ENCODE assay signal across 17 cellular contexts in the genomic region with DNA sequence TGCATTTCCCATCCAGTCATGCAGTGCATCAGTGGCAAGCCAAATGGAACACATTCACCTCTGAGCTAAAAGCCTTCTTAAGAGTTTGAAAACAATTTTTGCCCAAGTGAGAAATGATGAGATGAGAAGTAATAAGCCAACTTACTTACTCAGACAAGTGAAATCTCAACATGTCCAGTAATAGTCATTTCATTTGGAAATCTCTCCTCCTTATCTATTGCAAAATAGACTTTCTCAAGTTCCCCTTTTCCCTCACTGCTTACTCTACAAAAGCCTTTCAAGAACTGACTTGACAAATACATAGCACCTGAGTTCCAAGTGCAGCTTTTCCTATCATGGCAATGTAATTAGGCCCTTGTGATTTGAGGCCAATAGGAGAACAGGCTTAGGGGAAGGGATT.
A peak's percentile ranks its signal among the peaks of the same experiment; 100 is the strongest.
DNase-seq lines count a peak whose midpoint lies in the region; ATAC-seq, FAIRE-seq and TF ChIP-seq lines count a peak whose summit lies in the region.
"Had no signal": no experiment of that assay in that cellular context is flagged by ENCODE, and none has a peak within 500 bp of the region (broad histone marks: within the 10 kb centered on the region; RNA-seq: fewer than 3 reads in every experiment).

No MANE protein-coding gene starts in this region.

- H3K4me1 ChIP-seq in neural progenitor cell (no peaks in the 10 kb centered on the region), PC-9 (replicated peaks; ENCODE audit: insufficient read depth) (no peaks in the 10 kb centered on the region)
- H3K4me1 ChIP-seq: adrenal gland, colonic mucosa had no signal

- H3K9me3 ChIP-seq in neural progenitor cell (ENCODE audit: low read depth) (no peaks in the 10 kb centered on the region), PC-9 (ENCODE audit: insufficient read depth, low read depth) (no peaks in the 10 kb centered on the region)
- H3K9me3 ChIP-seq: adrenal gland, colonic mucosa had no signal

- H3K36me3 ChIP-seq in neural progenitor cell (no peaks in the 10 kb centered on the region), PC-9 (ENCODE audit: low read depth) (no peaks in the 10 kb centered on the region)
- H3K36me3 ChIP-seq: adrenal gland, colonic mucosa had no signal

- no peak overlapping the region for H3K4me3 ChIP-seq in cardiac fibroblast (replicated peaks in 1 of 2; ENCODE audit: low read depth in 2 of 2, low read length in 2 of 2)
- no peak overlapping the region for H3K4me3 ChIP-seq in neural progenitor cell
- H3K4me3 ChIP-seq in PC-9, result no peak overlapping the region
- H3K4me3 ChIP-seq: adrenal gland, colonic mucosa had no signal

- H4K20me1 ChIP-seq in neural progenitor cell (ENCODE audit: low read depth), result no peaks in the 10 kb centered on the region
- no peaks in the 10 kb centered on the region for H4K20me1 ChIP-seq in PC-9 (ENCODE audit: insufficient read depth)

- H3K79me2 ChIP-seq in neural progenitor cell (ENCODE audit: low read depth) (no peaks in the 10 kb centered on the region), PC-9 (ENCODE audit: low read depth) (no peaks in the 10 kb centered on the region)

- no peaks in the 10 kb centered on the region for H3F3A ChIP-seq in neural progenitor cell (ENCODE audit: low read depth)
- no peaks in the 10 kb centered on the region for H3F3A ChIP-seq in PC-9 (ENCODE audit: insufficient read depth, low read depth)

- POLR2A ChIA-PET in PC-9 (lab: Charles Lee; ENCODE audit: unreplicated experiment), result interaction anchor here (0.6 kb wide), 1 partner anchor 688 kb away, joined by 8 read pairs; no protein-coding TSS in a partner anchor

- no peaks in the 10 kb centered on the region for H3K9me2 ChIP-seq in PC-9 (ENCODE audit: insufficient read depth)

- H3K4me1 Mint-ChIP-seq in neural progenitor cell, result no peaks in the 10 kb centered on the region
- H3K4me1 Mint-ChIP-seq: activated CD4-positive, alpha-beta T cell treated with anti-CD3 and anti-CD28 coated beads, Interleukin-2, amount 10 ng/mL, durations not matched to agents 24 days and 14 days; T-helper 17 cell had no signal

- CTCF ChIA-PET in PC-9 (lab: Charles Lee), result no interaction called here

- no peaks in the 10 kb centered on the region for H3K27me3 Mint-ChIP-seq in neural progenitor cell (ENCODE audit: insufficient read depth, low read depth)
- H3K27me3 Mint-ChIP-seq: activated CD4-positive, alpha-beta T cell treated with anti-CD3 and anti-CD28 coated beads, Interleukin-2, amount 10 ng/mL, durations not matched to agents 24 days and 14 days; T-helper 17 cell had no signal

- H3K4me2 ChIP-seq in neural progenitor cell (no peak overlapping the region), PC-9 (no peak overlapping the region)

- ATAC-seq in activated CD4-positive, CD25-positive, alpha-beta regulatory T cell treated with anti-CD3 and anti-CD28 coated beads, Interleukin-2, amount 50 U/mL, for 24 hours, result no peak
- ATAC-seq: T-helper 17 cell had no signal

- H3K27me3 ChIP-seq in neural progenitor cell (no peaks in the 10 kb centered on the region), PC-9 (ENCODE audit: insufficient read depth, low read depth) (no peaks in the 10 kb centered on the region)
- H3K27me3 ChIP-seq: adrenal gland, colonic mucosa had no signal

- DNase-seq in AML-193 (lab: John Stamatoyannopoulos, UW), result peak; percentile 92
- peak; percentile 9 for DNase-seq in NAMALWA (ENCODE audit: low spot score)
- peak; percentile 47 to 67 for DNase-seq in cardiac fibroblast (ENCODE audit: low read depth in 2 of 2)
- peak; percentile 60 for DNase-seq in iris pigment epithelial cell (ENCODE audit: low read depth)
- no peak for DNase-seq in HTR-8/SVneo (ENCODE audit: insufficient read length, low spot score)
- no peak for DNase-seq in neural progenitor cell (ENCODE audit: low spot score)
- DNase-seq in PC-9, result no peak
- DNase-seq: activated CD4-positive, alpha-beta T cell treated with anti-CD3 and anti-CD28 coated beads, Interleukin-2, amount 10 ng/mL, durations not matched to agents 24 days and 14 days; activated T-cell treated with anti-CD3 and anti-CD28 coated beads, Interleukin-2, amount 50 U/mL, for 48 hours; adrenal gland; Calu3; colonic mucosa; mesendoderm; NCI-H1105 treated with DMSO at 0.1 percent for 48 hours; NCI-H510A treated with DMSO at 0.1 percent for 48 hours; T-helper 17 cell had no signal

- H3K27ac Mint-ChIP-seq in neural progenitor cell, result no peak overlapping the region
- H3K27ac Mint-ChIP-seq: activated CD4-positive, alpha-beta T cell treated with anti-CD3 and anti-CD28 coated beads, Interleukin-2, amount 10 ng/mL, durations not matched to agents 24 days and 14 days; T-helper 17 cell had no signal

- no peak for FAIRE-seq in HTR-8/SVneo (lab: Jason Lieb, UNC)

- no peaks in the 10 kb centered on the region for H3K36me3 Mint-ChIP-seq in neural progenitor cell

- H3K27ac ChIP-seq in neural progenitor cell (no peak overlapping the region), PC-9 (no peak overlapping the region)
- H3K27ac ChIP-seq: adrenal gland, colonic mucosa had no signal

- no TSS peak for BruUV-seq in PC-9 (replicated peaks; lab: Mats Ljungman, UMichigan)

- no peak overlapping the region for H3K9ac ChIP-seq in neural progenitor cell

- H2AFZ ChIP-seq in neural progenitor cell (replicated peaks) (no peak overlapping the region), PC-9 (no peak overlapping the region)

- TF ChIP-seq CTCF in cardiac fibroblast (IDR thresholded peaks at IDR 0.05; ENCODE audit: low read depth, low read length), result no peak
- TF ChIP-seq CTCF in neural progenitor cell (IDR thresholded peaks at IDR 0.05), result no peak
- TF ChIP-seq CTCF in PC-9 (conservative IDR thresholded peaks at IDR 0.05), result no peak

- H3K9me3 Mint-ChIP-seq in neural progenitor cell, result no peaks in the 10 kb centered on the region

- intact Hi-C loops in PC-9 (cut with micrococcal nuclease; ENCODE audit: unreplicated experiment), result no loop called here

- H3K4me3 Mint-ChIP-seq in neural progenitor cell, result no peak overlapping the region
- H3K4me3 Mint-ChIP-seq: activated CD4-positive, alpha-beta T cell treated with anti-CD3 and anti-CD28 coated beads, Interleukin-2, amount 10 ng/mL, durations not matched to agents 24 days and 14 days; T-helper 17 cell had no signal

Comparison
In these comparisons a context has a peak if more than half of its experiments do, and no peak if none do; other contexts are left out.
1. DNase-seq: peak in AML-193 (2 of 2), NAMALWA (single experiment), cardiac fibroblast (2 of 2) and iris pigment epithelial cell (single experiment); none in HTR-8/SVneo (single experiment), neural progenitor cell (single experiment) and PC-9 (0 of 2).